In the genomic region with DNA sequence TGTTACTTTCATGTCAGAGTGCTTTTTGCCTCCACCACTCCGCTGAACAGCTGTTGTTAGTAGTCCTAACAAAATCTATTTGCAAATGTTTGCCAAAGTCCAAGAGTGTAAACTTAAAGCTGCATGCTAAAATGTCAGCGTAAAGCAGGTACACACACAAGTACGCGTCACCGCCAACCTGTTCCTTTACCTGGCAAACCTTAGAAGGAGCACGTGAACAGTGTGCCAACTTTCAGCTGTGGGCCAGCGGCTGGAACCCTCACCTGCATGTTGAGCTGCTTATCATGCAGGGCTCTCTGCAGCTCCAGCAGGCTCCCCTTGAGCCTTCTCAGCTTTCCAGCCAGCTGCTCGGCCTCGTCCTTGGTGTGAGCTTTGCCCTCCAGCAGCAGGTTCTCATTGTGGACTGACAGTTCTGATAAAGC, we compare ENCODE assay signal across 10 cellular contexts.
DNase-seq lines count a peak whose midpoint lies in the region; TF ChIP-seq lines count a peak whose summit lies in the region.
"Had no signal": no experiment of that assay in that cellular context is flagged by ENCODE, and none has a peak within 500 bp of the region (broad histone marks: within the 10 kb centered on the region; RNA-seq: fewer than 3 reads in every experiment).

No MANE protein-coding gene starts in this region.

- H3K27me3 ChIP-seq in endocrine pancreas (ENCODE audit: control insufficient read depth, insufficient read depth, low read length): no peaks in the 10 kb centered on the region
- no peaks in the 10 kb centered on the region for H3K27me3 ChIP-seq in ovary
- H3K27me3 ChIP-seq: tibial nerve had no signal

- H3K4me1 ChIP-seq in endocrine pancreas (ENCODE audit: control insufficient read depth, insufficient read depth, low read length) (no peaks in the 10 kb centered on the region), ovary (ENCODE audit: insufficient read depth) (peaks cover 14% of the 10 kb centered on the region)

- no peaks in the 10 kb centered on the region for H3K36me3 ChIP-seq in endocrine pancreas (ENCODE audit: control insufficient read depth, insufficient read depth, low read length)
- no peaks in the 10 kb centered on the region for H3K36me3 ChIP-seq in ovary

- TF ChIP-seq CTCF in ovary (IDR thresholded peaks at IDR 0.05): no peak

- H3K9ac ChIP-seq in endocrine pancreas (ENCODE audit: control insufficient read depth, insufficient read depth, low read length): no peak overlapping the region

- peak overlapping the region; percentile 30 for H3K4me3 ChIP-seq in endocrine pancreas (ENCODE audit: control insufficient read depth, insufficient read depth, low read length)
- no peak overlapping the region for H3K4me3 ChIP-seq in ovary
- H3K4me3 ChIP-seq: tibial nerve had no signal

- peak overlapping the region in 1 of 2 donors; percentile 75 for H3K27ac ChIP-seq in ovary
- H3K27ac ChIP-seq: tibial nerve had no signal

- DNase-seq in DMS 273 treated with DMSO at 0.1 percent for 48 hours (lab: John Stamatoyannopoulos, UW): peak; percentile 73
- DNase-seq in NCI-H2196 treated with DMSO at 0.1 percent for 48 hours (lab: John Stamatoyannopoulos, UW; ENCODE audit: unreplicated experiment): peak; percentile 51
- DNase-seq in ovary: peak; percentile 62 to 80 (median 73)
- no peak for DNase-seq in stimulated activated naive CD4-positive, alpha-beta T cell treated with Interleukin-2 at 50 U/mL for 16 hours (lab: John Stamatoyannopoulos, UW)
- no peak for DNase-seq in activated CD4-positive, alpha-beta T cell treated with anti-CD3 and anti-CD28 coated beads, Interleukin-2, amount 50 U/mL, for 48 hours
- DNase-seq in stimulated activated CD4-positive, alpha-beta T cell treated with anti-CD3 and anti-CD28 coated beads, Interleukin-12 subunit alpha, Interleukin-12 subunit beta, amount 100 ng/mL, for 4 hours: no peak
- no peak for DNase-seq in activated CD4-positive, alpha-beta T cell treated with anti-CD3 and anti-CD28 coated beads for 48 hours
- DNase-seq: activated gamma-delta T cell treated with Interleukin-2 at 50 U/mL for 16 hours had no signal

- WGBS in ovary, 3 donors: 14 to 28% (median 16%) methylated on average over 9 of the region's 9 CpGs

- H3K9me3 ChIP-seq in endocrine pancreas (ENCODE audit: control insufficient read depth, low read length) (no peaks in the 10 kb centered on the region), ovary (no peaks in the 10 kb centered on the region)
- H3K9me3 ChIP-seq: tibial nerve had no signal

- intact Hi-C loops in ovary (cut with DNase I): no loop called here

- no peak for TF ChIP-seq EP300 in ovary (IDR thresholded peaks at IDR 0.05)

- no peak for TF ChIP-seq POLR2A in ovary (IDR thresholded peaks at IDR 0.05)

Comparison
In these comparisons a context has a peak if more than half of its experiments do, and no peak if none do; other contexts are left out.
1. DNase-seq: peak in DMS 273 treated with DMSO at 0.1 percent for 48 hours (single experiment), NCI-H2196 treated with DMSO at 0.1 percent for 48 hours (single experiment) and ovary (5 of 5); none in stimulated activated naive CD4-positive, alpha-beta T cell treated with Interleukin-2 at 50 U/mL for 16 hours (single experiment), activated CD4-positive, alpha-beta T cell treated with anti-CD3 and anti-CD28 coated beads, Interleukin-2, amount 50 U/mL, for 48 hours (0 of 2), stimulated activated CD4-positive, alpha-beta T cell treated with anti-CD3 and anti-CD28 coated beads, Interleukin-12 subunit alpha, Interleukin-12 subunit beta, amount 100 ng/mL, for 4 hours (single experiment) and activated CD4-positive, alpha-beta T cell treated with anti-CD3 and anti-CD28 coated beads for 48 hours (single experiment).